In genomic region chr17:50139950-50140885, GRCh38 we compare ENCODE assay signal across 8 cellular contexts. TPM values are rescaled to one million over a fixed set of nuclear protein-coding genes. Genes with fewer than 3 reads are reported as not detected.
DNase-seq lines count a peak whose midpoint lies in the region; ATAC-seq, FAIRE-seq and TF ChIP-seq lines count a peak whose summit lies in the region.

No MANE protein-coding gene starts in this region.

- H3K9me3 ChIP-seq in breast epithelium (no peaks in the 10 kb centered on the region), kidney (ENCODE audit: control insufficient read depth in 1 of 2, low read length in 2 of 2) (no peaks in the 10 kb centered on the region)

- peaks cover 14% of the 10 kb centered on the region for H3K4me1 Mint-ChIP-seq in WTC11

- 0 out of 2 replicates have a peak overlapping the region, but pooled peaks have one; percentile 14 for H3K4me3 Mint-ChIP-seq in WTC11

- H3K27ac ChIP-seq in breast epithelium (peak overlapping the region in 1 of 2 donors; percentile 48), kidney (ENCODE audit: low read depth in 2 of 2, low read length in 2 of 2) (peak overlapping the region; percentile 55 to 76)

- ATAC-seq in GM19395 (IDR thresholded peaks at IDR 0.05; ENCODE audit: unreplicated experiment) = peak; percentile 73
- peak; percentile 91 for ATAC-seq in WTC11
- no peak for ATAC-seq in GM21515 (IDR thresholded peaks at IDR 0.05; ENCODE audit: unreplicated experiment)

- TF ChIP-seq POLR2A in breast epithelium (IDR thresholded peaks at IDR 0.05) = no peak

- H3K4me1 ChIP-seq in breast epithelium = no peaks in the 10 kb centered on the region
- H3K4me1 ChIP-seq in kidney (ENCODE audit: control insufficient read depth in 1 of 2, insufficient read depth in 1 of 2, low read depth in 1 of 2, low read length in 2 of 2) = peaks cover 11 to 24% of the 10 kb centered on the region in 2 donors

- no peaks in the 10 kb centered on the region for H3K27me3 Mint-ChIP-seq in WTC11 (ENCODE audit: low read depth)

- FAIRE-seq in kidney (lab: Jason Lieb, UNC) = no peak

- CTCF ChIA-PET in BJ (lab: Yijun Ruan, JAX) (interaction anchor here (0.8 to 3.9 kb wide), 24 partner anchors 8 to 224 kb away, joined by 3 to 30 read pairs (median 4); partner anchors contain the start of genes PPP1R9B and SGCA), WTC11 (lab: Charles Lee) (interaction anchor here (0.5 to 4.6 kb wide), 20 partner anchors 10 to 620 kb away, joined by 3 to 52 read pairs (median 4); partner anchors contain the start of genes PPP1R9B, SAMD14, SGCA and TMEM92)

- H3K9ac ChIP-seq in kidney (ENCODE audit: low read length in 2 of 2) = no peak overlapping the region

- TF ChIP-seq CTCF in BJ (IDR thresholded peaks at IDR 0.05; ENCODE audit: insufficient read depth, low read depth, low read length) = peak; percentile 95
- TF ChIP-seq CTCF in WTC11 (IDR thresholded peaks at IDR 0.05) = peak; percentile 99
- peak; percentile 93 to 96 (median 95) for TF ChIP-seq CTCF in breast epithelium (IDR thresholded peaks at IDR 0.05)
- TF ChIP-seq CTCF in kidney (IDR thresholded peaks at IDR 0.05; ENCODE audit: borderline replicate concordance, extremely low read depth, insufficient read depth) = peak; percentile 92

- H3K4me3 ChIP-seq in BJ (ENCODE audit: low read depth, low read length) = no peak overlapping the region
- no peak overlapping the region for H3K4me3 ChIP-seq in breast epithelium
- peak overlapping the region in 1 of 2 donors; percentile 19 for H3K4me3 ChIP-seq in kidney (ENCODE audit: low read length in 2 of 2)

- H3K27ac Mint-ChIP-seq in WTC11 = no peak overlapping the region

- peaks cover 52% of the 10 kb centered on the region for H3K36me3 Mint-ChIP-seq in WTC11

- POLR2A ChIA-PET in BJ (lab: Charles Lee) (no interaction called here), WTC11 (lab: Charles Lee) (no interaction called here)

- H3K9me3 Mint-ChIP-seq in WTC11 = no peaks in the 10 kb centered on the region

- intact Hi-C loops in breast epithelium (cut with DNase I; ENCODE audit: low total_unique reads) (no loop called here), kidney (cut with DNase I) (no loop called here)

- H3K27me3 ChIP-seq in BJ (ENCODE audit: control insufficient read depth, insufficient read depth, low read length) (no peaks in the 10 kb centered on the region), breast epithelium (no peaks in the 10 kb centered on the region)

- H3K36me3 ChIP-seq in BJ (ENCODE audit: control insufficient read depth, insufficient read depth, low read length) = peaks cover 76% of the 10 kb centered on the region
- no peaks in the 10 kb centered on the region for H3K36me3 ChIP-seq in breast epithelium
- H3K36me3 ChIP-seq in kidney (ENCODE audit: control insufficient read depth in 1 of 2, insufficient read depth in 2 of 2, low read length in 2 of 2) = peaks cover 37 to 60% of the 10 kb centered on the region in 2 donors

- DNase-seq in BJ (ENCODE audit: low read depth) (no peak), NCI-H1105 (lab: John Stamatoyannopoulos, UW) (peak; percentile 19), WTC11 (ENCODE audit: low spot score) (peak; percentile 90), breast epithelium (ENCODE audit: low spot score in 2 of 2) (peak in 1 of 2 donors; percentile 77), kidney (peak; percentile 90)
- peak; percentile 72 for DNase-seq in stimulated activated CD4-positive, alpha-beta T cell treated with anti-CD3 and anti-CD28 coated beads, Interleukin-2, amount 100 ng/mL, for 4 hours (ENCODE audit: low read depth)

TF ChIP-seq in WTC11, 78 proteins besides CTCF, POLR2A, EP300 and RAD21:
- TF ChIP-seq ATF3 (CRISPR knock-in tag; conservative IDR thresholded peaks at IDR 0.05) (no peak), ZNF263 (CRISPR knock-in tag; IDR thresholded peaks at IDR 0.05; ENCODE audit: low read depth) (0 out of 2 replicates have a peak, but pooled peaks have one; percentile 47), ZNF317 (CRISPR knock-in tag; IDR thresholded peaks at IDR 0.05; ENCODE audit: borderline replicate concordance, low read depth) (peak; percentile 100), ZNF423 (CRISPR knock-in tag; IDR thresholded peaks at IDR 0.05) (0 out of 2 replicates have a peak, but pooled peaks have one; percentile 15), CREM (CRISPR knock-in tag; IDR thresholded peaks at IDR 0.05) (no peak)
TF ChIP-seq in WTC11: peak in this region for 3.

RNA-seq across cellular contexts. Expression of gene SAMD14, which starts 10.3 kb away (rescaled TPM):
- 2.7 and 5.3 TPM in 2 replicates for polyA plus RNA-seq in BJ (2011; rRNA removed)
- polyA minus RNA-seq in BJ (2011; rRNA and poly(A)+ RNA removed) = 3.1 TPM in 2 replicates
- total RNA-seq in WTC11 (2021) = 4.5 to 6.0 TPM (median 5.9 TPM) in 3 replicates
- under 1 TPM in 2 of 3 donors, not detected in 1; 0.16 to 0.98 TPM for total RNA-seq in breast epithelium
- total RNA-seq in kidney = 5.0 TPM
- polyA plus RNA-seq in kidney (ENCODE audit: insufficient read depth, low read depth, low replicate concordance) = 3.7 TPM

RNA-seq across cellular contexts. Expression of gene PPP1R9B, which starts 10.3 kb away (rescaled TPM):
- polyA plus RNA-seq in BJ (2011; rRNA removed) (17.2 and 19.3 TPM in 2 replicates), kidney (ENCODE audit: insufficient read depth, low read depth, low replicate concordance) (17.1 TPM)
- polyA minus RNA-seq in BJ (2011; rRNA and poly(A)+ RNA removed) = 27.3 and 31.6 TPM in 2 replicates
- total RNA-seq in WTC11 (2021) (20.4 to 21.7 TPM (median 20.6 TPM) in 3 replicates), breast epithelium (10 to 100 TPM; 21.8 to 24.9 (median 22.7) TPM), kidney (64.4 TPM)

RNA-seq across cellular contexts. Expression of gene SGCA, which starts 25.6 kb away (rescaled TPM):
- polyA plus RNA-seq in BJ (2011; rRNA removed) = 0.09 and 0.40 TPM in 2 replicates
- not detected in 2 replicates for polyA minus RNA-seq in BJ (2011; rRNA and poly(A)+ RNA removed)
- 0.39 to 1.0 TPM in 2 of 3 replicates, not detected in the other for total RNA-seq in WTC11 (2021)
- 1 to 10 TPM in 1 of 3 donors, under 1 TPM in 2; 0.33 to 2.6 (median 0.73) TPM for total RNA-seq in breast epithelium
- 4.2 TPM for total RNA-seq in kidney
- polyA plus RNA-seq in kidney (ENCODE audit: insufficient read depth, low read depth, low replicate concordance) = 5.5 TPM

RNA-seq across cellular contexts. Expression of gene PDK2, which starts 45.1 kb away (rescaled TPM):
- 79.3 and 155 TPM in 2 replicates for polyA plus RNA-seq in BJ (2011; rRNA removed)
- polyA minus RNA-seq in BJ (2011; rRNA and poly(A)+ RNA removed) = 76.2 and 119 TPM in 2 replicates
- 16.6 to 21.3 TPM (median 19.8 TPM) in 3 replicates for total RNA-seq in WTC11 (2021)
- total RNA-seq in breast epithelium = 10 to 100 TPM; 28.2 to 53.4 (median 30.5) TPM
- 41.9 TPM for total RNA-seq in kidney
- 121 TPM for polyA plus RNA-seq in kidney (ENCODE audit: insufficient read depth, low read depth, low replicate concordance)
